Comparison of ENCODE assay signal across 9 cellular contexts in genomic region chr6:24357336-24358218, GRCh38. TPM values are rescaled to one million over a fixed set of nuclear protein-coding genes. Genes with fewer than 3 reads are reported as not detected.
DNase-seq lines count a peak whose midpoint lies in the region; ATAC-seq, FAIRE-seq and TF ChIP-seq lines count a peak whose summit lies in the region.
"Had no signal": no experiment of that assay in that cellular context is flagged by ENCODE, and none has a peak within 500 bp of the region (broad histone marks: within the 10 kb centered on the region; RNA-seq: fewer than 3 reads in every experiment).

Gene DCDC2 (minus strand): TSS chr6:24358059. CDS start chr6:24357750, 309 bp downstream.

- no peak for TF ChIP-seq EP300 in GM12878 (IDR thresholded peaks at IDR 0.05; ENCODE audit: borderline replicate concordance in 1 of 2, control insufficient read depth in 1 of 2, low read depth in 2 of 2, low read length in 2 of 2)

- H3K36me3 ChIP-seq in RWPE2 (ENCODE audit: low read depth): no peaks in the 10 kb centered on the region
- no peaks in the 10 kb centered on the region for H3K36me3 ChIP-seq in GM12878 (ENCODE audit: control insufficient read depth in 2 of 2, insufficient read depth in 2 of 2, low read length in 1 of 2)

- H3K27ac ChIP-seq in RWPE2 (ENCODE audit: poor library complexity, severe bottlenecking) (no peak within 1 kb of the TSS), GM12878 (ENCODE audit: control insufficient read depth, insufficient read depth) (no peak within 1 kb of the TSS)

- peak; percentile 37 for DNase-seq in DMS79 (lab: John Stamatoyannopoulos, UW)
- DNase-seq in RWPE2 (ENCODE audit: low spot score): peak; percentile 57
- no peak for DNase-seq in GM12878 (ENCODE audit: low read depth, low spot score)
- peak; percentile 8 to 23 for DNase-seq in stimulated activated CD4-positive, alpha-beta T cell treated with anti-CD3 and anti-CD28 coated beads, Interleukin-1b, Interleukin-23, amount 100 ng/mL, for 4 hours (ENCODE audit: low read depth in 2 of 2)
- DNase-seq in cerebellar nuclear complex (lab: John Stamatoyannopoulos, UW): no peak
- no peak for DNase-seq in NK-92 treated with Interleukin-12 subunit alpha and Interleukin-12 subunit beta, amount 100 ng/mL, for 24 hours (lab: John Stamatoyannopoulos, UW)
- no peak for DNase-seq in GM03348 (ENCODE audit: low spot score)

- no peak within 1 kb of the TSS for H3K9ac ChIP-seq in GM12878 (ENCODE audit: control insufficient read depth, insufficient read depth, low read length)

- no peak for TF ChIP-seq RAD21 in GM12878 (IDR thresholded peaks at IDR 0.05; ENCODE audit: insufficient read depth, low read depth, low read length)

- no peak for FAIRE-seq in GM12878 (lab: Jason Lieb, UNC)
- peak; percentile 24 for FAIRE-seq in islet of Langerhans (lab: Jason Lieb, UNC)

- ATAC-seq in RWPE2 (ENCODE audit: low read depth) (peak; percentile 60), GM12878 (no peak)

- H4K20me1 ChIP-seq in GM12878 (ENCODE audit: control insufficient read depth, insufficient read depth): no peaks in the 10 kb centered on the region

- WGBS in GM12878 (ENCODE audit: insufficient coverage, insufficient replicate concordance, low lambda C conversion rate, missing lambda C conversion rate): 69% methylated on average over 61 of the region's 61 CpGs

- CTCF ChIA-PET in GM12878 (lab: Yijun Ruan, JAX): no interaction called here

- H3K4me3 ChIP-seq in RWPE2 (ENCODE audit: severe bottlenecking): no peak within 1 kb of the TSS
- H3K4me3 ChIP-seq in GM12878: no peak within 1 kb of the TSS

- RAD21 ChIA-PET in GM12878 (lab: Charles Lee; ENCODE audit: unreplicated experiment): no interaction called here

- in situ Hi-C loops in GM12878 (cut with MboI): no loop called here

- no peak within 1 kb of the TSS for H2AFZ ChIP-seq in GM12878 (ENCODE audit: control insufficient read depth, low read depth, low read length)

- H3K4me2 ChIP-seq in GM12878 (ENCODE audit: control insufficient read depth, insufficient read depth): peak within 1 kb of the TSS; percentile 42; the same call in 1 of the 2 replicates

- intact Hi-C loops in GM12878 (cut with micrococcal nuclease; ENCODE audit: unreplicated experiment): loop anchor here (5.0 kb wide), 1 partner anchor 290 kb away; no protein-coding TSS in a partner anchor

- H3K79me2 ChIP-seq in GM12878 (ENCODE audit: control insufficient read depth, insufficient read depth, low read length): no peaks in the 10 kb centered on the region

- H3K4me1 ChIP-seq in RWPE2 (ENCODE audit: insufficient read depth, poor library complexity, severe bottlenecking): no peaks in the 10 kb centered on the region
- H3K4me1 ChIP-seq in GM12878 (ENCODE audit: control insufficient read depth, insufficient read depth, low read length): no peaks in the 10 kb centered on the region; the same call in 1 of the 2 replicates

- TF ChIP-seq CTCF in RWPE2 (IDR thresholded peaks at IDR 0.05; ENCODE audit: poor library complexity, severe bottlenecking): no peak
- TF ChIP-seq CTCF in GM12878 (IDR thresholded peaks at IDR 0.05 in 2 of 3, conservative IDR thresholded peaks at IDR 0.05 in 1 of 3; ENCODE audit: control insufficient read depth in 2 of 3, extremely low read depth in 1 of 3, insufficient read depth in 1 of 3, low read depth in 3 of 3, low read length in 3 of 3): no peak

- SMC1A ChIA-PET in GM12878 (lab: Charles Lee; ENCODE audit: uncharacterized antibody, unreplicated experiment): no interaction called here

- peaks cover 2% of the 10 kb centered on the region for H3K27me3 ChIP-seq in RWPE2 (ENCODE audit: insufficient read depth, poor library complexity, severe bottlenecking)
- H3K27me3 ChIP-seq in GM12878 (replicated peaks in 1 of 2; ENCODE audit: control insufficient read depth in 2 of 2, insufficient read depth in 2 of 2, low read length in 1 of 2): peaks cover 0 to 2% of the 10 kb centered on the region in 2 experiments; a peak in 1 of 4 replicates

- POLR2A ChIA-PET in GM12878 (lab: Charles Lee): no interaction called here

- no peak for TF ChIP-seq POLR2A in GM12878 (IDR thresholded peaks at IDR 0.05; ENCODE audit: low read depth, low read length)

- no peaks in the 10 kb centered on the region for H3K9me3 ChIP-seq in RWPE2 (ENCODE audit: severe bottlenecking)
- no peaks in the 10 kb centered on the region for H3K9me3 ChIP-seq in GM12878 (replicated peaks; ENCODE audit: control insufficient read depth, insufficient read depth, low read length)

- no TSS peak for BruUV-seq in GM12878 (replicated peaks; lab: Mats Ljungman, UMichigan)

TF ChIP-seq in GM12878, 131 proteins besides CTCF, POLR2A, EP300 and RAD21 (continues in another document):
- no peak for TF ChIP-seq HDGF (IDR thresholded peaks at IDR 0.05)
- TF ChIP-seq FOS (IDR thresholded peaks at IDR 0.05; ENCODE audit: borderline replicate concordance, extremely low read depth, insufficient read length): no peak
- no peak for TF ChIP-seq CHD4 (IDR thresholded peaks at IDR 0.05)
- TF ChIP-seq GABPA (IDR thresholded peaks at IDR 0.05; ENCODE audit: low read depth): no peak
- TF ChIP-seq ESRRA (IDR thresholded peaks at IDR 0.05; ENCODE audit: low read length): no peak
- TF ChIP-seq, protein P1, sequence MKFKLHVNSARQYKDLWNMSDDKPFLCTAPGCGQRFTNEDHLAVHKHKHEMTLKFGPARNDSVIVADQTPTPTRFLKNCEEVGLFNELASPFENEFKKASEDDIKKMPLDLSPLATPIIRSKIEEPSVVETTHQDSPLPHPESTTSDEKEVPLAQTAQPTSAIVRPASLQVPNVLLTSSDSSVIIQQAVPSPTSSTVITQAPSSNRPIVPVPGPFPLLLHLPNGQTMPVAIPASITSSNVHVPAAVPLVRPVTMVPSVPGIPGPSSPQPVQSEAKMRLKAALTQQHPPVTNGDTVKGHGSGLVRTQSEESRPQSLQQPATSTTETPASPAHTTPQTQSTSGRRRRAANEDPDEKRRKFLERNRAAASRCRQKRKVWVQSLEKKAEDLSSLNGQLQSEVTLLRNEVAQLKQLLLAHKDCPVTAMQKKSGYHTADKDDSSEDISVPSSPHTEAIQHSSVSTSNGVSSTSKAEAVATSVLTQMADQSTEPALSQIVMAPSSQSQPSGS (IDR thresholded peaks at IDR 0.05; ENCODE audit: low read length): no peak
- no peak for TF ChIP-seq ZNF592 (IDR thresholded peaks at IDR 0.05)

RNA-seq across cellular contexts. Expression of gene DCDC2, which starts in this region (rescaled TPM):
- total RNA-seq in GM12878 (2013; cell fraction: nucleolus; rRNA removed): not detected in 2 replicates
- total RNA-seq in GM12878 (2014; rRNA removed): under 0.01 TPM in 1 of 2 replicates, not detected in the other
- not detected in 2 replicates for total RNA-seq in GM12878 (2014; rRNA removed; fragmentation: Illumina TruSeq; extraction: Trizol)
- total RNA-seq in GM12878 (2021): not detected in 2 replicates
- not detected for polyA plus RNA-seq in GM12878 (2011; ENCODE audit: low read depth)
- not detected in 2 replicates for polyA plus RNA-seq in GM12878 (2011; rRNA removed)
- polyA plus RNA-seq in GM12878 (2011; cell fraction: cytosol; rRNA removed): not detected in 2 replicates
- not detected in 2 replicates for polyA plus RNA-seq in GM12878 (2011; cell fraction: nucleus; rRNA removed)
- 0.03 TPM in 2 replicates for polyA plus RNA-seq in GM12878 (2012)
- polyA plus RNA-seq in GM12878 (2014; fragmentation: Illumina TruSeq; extraction: Trizol): 0.03 and 0.11 TPM in 2 replicates
- polyA plus RNA-seq in GM12878 (2014; fragmentation: Nextera tagmentation; extraction: Ambion mirVana): not detected
- not detected in 2 replicates for polyA plus RNA-seq in GM12878 (2014; rRNA removed)
- polyA plus RNA-seq in GM12878 (2016; fragmentation: Nextera tagmentation; extraction: Ambion mirVana): not detected
- polyA minus RNA-seq in GM12878 (2011; rRNA and poly(A)+ RNA removed): not detected in 2 replicates
- not detected in 2 replicates for polyA minus RNA-seq in GM12878 (2011; cell fraction: cytosol; rRNA and poly(A)+ RNA removed)
- not detected in 2 replicates for polyA minus RNA-seq in GM12878 (2011; cell fraction: nucleus; rRNA and poly(A)+ RNA removed)
- total RNA-seq: dermis microvascular lymphatic vessel endothelial cell had no signal

Comparison
In these comparisons a context has a peak if more than half of its experiments do, and no peak if none do; other contexts are left out.
1. DNase-seq: peak in DMS79 (single experiment), RWPE2 (single experiment) and stimulated activated CD4-positive, alpha-beta T cell treated with anti-CD3 and anti-CD28 coated beads, Interleukin-1b, Interleukin-23, amount 100 ng/mL, for 4 hours (2 of 2); none in GM12878 (single experiment), cerebellar nuclear complex (0 of 2), NK-92 treated with Interleukin-12 subunit alpha and Interleukin-12 subunit beta, amount 100 ng/mL, for 24 hours (single experiment) and GM03348 (single experiment).